1 cellular context compared by ENCODE assay signal in genomic region chr21:44299085-44299457, GRCh38.
TF ChIP-seq lines count a peak whose summit lies in the region.

No MANE protein-coding gene starts in this region.

TF ChIP-seq in endothelial cell of umbilical vein, 7 proteins besides CTCF, POLR2A, EP300 and RAD21:
- TF ChIP-seq MYC (IDR thresholded peaks at IDR 0.05; ENCODE audit: low read depth, low read length) (no peak), POLR2AphosphoS5 (IDR thresholded peaks at IDR 0.05; ENCODE audit: insufficient read depth, low read depth, low read length) (no peak), JUN (IDR thresholded peaks at IDR 0.05; ENCODE audit: borderline replicate concordance, insufficient read depth, insufficient read length, low read depth) (no peak), EZH2 (IDR thresholded peaks at IDR 0.05; ENCODE audit: borderline replicate concordance, low read depth, low read length, severe bottlenecking) (no peak), FOS (IDR thresholded peaks at IDR 0.05; ENCODE audit: borderline replicate concordance, insufficient read depth, low read length) (no peak)
